ENCODE assay signal across 8 cellular contexts in genomic region chr1:26838474-26839338, GRCh38. TPM values are rescaled to one million over a fixed set of nuclear protein-coding genes. Genes with fewer than 3 reads are reported as not detected.
DNase-seq lines count a peak whose midpoint lies in the region; ATAC-seq lines count a peak whose summit lies in the region.

No MANE protein-coding gene starts in this region.

- ATAC-seq in GM18873 (IDR thresholded peaks at IDR 0.05; ENCODE audit: low FRiP score, unreplicated experiment): peak; percentile 88
- ATAC-seq in HG02885 (IDR thresholded peaks at IDR 0.05; ENCODE audit: poor library complexity, unreplicated experiment): peak; percentile 93

- DNase-seq in activated CD4-positive, alpha-beta T cell treated with anti-CD3 and anti-CD28 coated beads for 4 hours: peak; percentile 43 to 56
- peak; percentile 16 to 48 for DNase-seq in lung microvascular endothelial cell (ENCODE audit: low read depth in 2 of 2)
- no peak for DNase-seq in NCI-H187 treated with DMSO at 0.1 percent for 48 hours (lab: John Stamatoyannopoulos, UW)
- DNase-seq in SW480 (ENCODE audit: low spot score): no peak
- no peak for DNase-seq in cerebellar cortex (ENCODE audit: low spot score)
- DNase-seq in NCI-H2081 (lab: John Stamatoyannopoulos, UW): no peak

RNA-seq across cellular contexts. Expression of gene ZDHHC18, which starts 12.2 kb away (rescaled TPM):
- 3.3 and 4.2 TPM in 2 replicates for total RNA-seq in lung microvascular endothelial cell

RNA-seq across cellular contexts. Expression of gene SFN, which starts 24.2 kb away (rescaled TPM):
- 0.22 TPM in 1 of 2 replicates, not detected in the other for total RNA-seq in lung microvascular endothelial cell

RNA-seq across cellular contexts. Expression of gene PIGV, which starts 51.0 kb away (rescaled TPM):
- 5.0 and 7.1 TPM in 2 replicates for total RNA-seq in lung microvascular endothelial cell

RNA-seq across cellular contexts. Expression of gene GPN2, which starts 51.4 kb away (rescaled TPM):
- total RNA-seq in lung microvascular endothelial cell: 6.8 and 8.3 TPM in 2 replicates

Comparison
In these comparisons a context has a peak if more than half of its experiments do, and no peak if none do; other contexts are left out.
1. DNase-seq: peak in activated CD4-positive, alpha-beta T cell treated with anti-CD3 and anti-CD28 coated beads for 4 hours (2 of 2) and lung microvascular endothelial cell (2 of 2); none in NCI-H187 treated with DMSO at 0.1 percent for 48 hours (single experiment), SW480 (single experiment), cerebellar cortex (single experiment) and NCI-H2081 (0 of 2).